13 cellular contexts compared by ENCODE assay signal in the genomic region with DNA sequence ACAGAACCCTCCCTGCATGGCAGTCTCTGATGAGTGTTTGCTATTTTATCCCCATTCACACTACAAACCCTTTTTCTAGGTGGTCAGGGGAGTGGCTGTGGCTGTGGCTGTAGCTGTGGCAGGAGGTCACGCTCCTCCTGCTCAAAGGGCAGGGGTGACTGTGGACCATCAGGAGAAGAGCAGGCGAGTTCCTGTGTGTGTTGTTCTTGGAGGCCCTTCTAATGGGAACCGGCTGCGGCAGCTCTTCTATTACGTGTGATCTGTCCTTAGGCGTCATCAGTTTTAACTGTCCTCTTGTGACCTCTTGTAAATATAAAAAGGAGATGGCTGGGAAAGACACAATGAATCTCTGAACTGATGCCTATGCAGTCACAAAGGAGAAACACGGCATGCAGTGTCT.
DNase-seq lines count a peak whose midpoint lies in the region; ATAC-seq and TF ChIP-seq lines count a peak whose summit lies in the region.
"Had no signal": no experiment of that assay in that cellular context is flagged by ENCODE, and none has a peak within 500 bp of the region (broad histone marks: within the 10 kb centered on the region; RNA-seq: fewer than 3 reads in every experiment).

No MANE protein-coding gene starts in this region.

- no peaks in the 10 kb centered on the region for H3K27me3 ChIP-seq in adrenal gland
- H3K27me3 ChIP-seq in heart right ventricle, result no peaks in the 10 kb centered on the region
- no peaks in the 10 kb centered on the region for H3K27me3 ChIP-seq in psoas muscle (ENCODE audit: insufficient read depth in 3 of 3, low read length in 2 of 3)
- no peaks in the 10 kb centered on the region for H3K27me3 ChIP-seq in dorsolateral prefrontal cortex

- H3K4me3 ChIP-seq in adrenal gland (no peak overlapping the region), heart right ventricle (no peak overlapping the region), psoas muscle (no peak overlapping the region), dorsolateral prefrontal cortex (no peak overlapping the region)
- H3K4me3 ChIP-seq: HAP-1 had no signal

- H3K9me3 ChIP-seq in adrenal gland (replicated peaks in 1 of 3), result no peaks in the 10 kb centered on the region
- H3K9me3 ChIP-seq in heart right ventricle, result no peaks in the 10 kb centered on the region
- no peaks in the 10 kb centered on the region for H3K9me3 ChIP-seq in psoas muscle
- H3K9me3 ChIP-seq: HAP-1 had no signal

- in situ Hi-C loops in Caki2 (cut with HindIII; ENCODE audit: low pct_unique_long_range_greater_than_20kb, low sequenced_read_pairs), result no loop called here

- no peak for TF ChIP-seq CTCF in adrenal gland (IDR thresholded peaks at IDR 0.05)
- no peak for TF ChIP-seq CTCF in heart right ventricle (IDR thresholded peaks at IDR 0.05)
- no peak for TF ChIP-seq CTCF in psoas muscle (IDR thresholded peaks at IDR 0.05)
- TF ChIP-seq CTCF in dorsolateral prefrontal cortex (IDR thresholded peaks at IDR 0.05 in 54 of 56, conservative IDR thresholded peaks at IDR 0.05 in 2 of 56; ENCODE audit: low read depth in 1 of 56, partially characterized antibody in 56 of 56), result no peak

- ATAC-seq in heart right ventricle (peak; percentile 77 to 93 (median 90)), psoas muscle (peak; percentile 73 to 90 (median 78)), HG03571 (IDR thresholded peaks at IDR 0.05; ENCODE audit: unreplicated experiment) (no peak)

- H3K27ac ChIP-seq in adrenal gland (peak overlapping the region in 2 of 5 donors; percentile 53 to 55), heart right ventricle (peak overlapping the region in 9 of 10 donors; percentile 4 to 75 (median 53)), psoas muscle (peak overlapping the region; percentile 11), dorsolateral prefrontal cortex (peak overlapping the region in 16 of 59 donors; percentile 9 to 60 (median 26))

- peak; percentile 34 for DNase-seq in Caki2 (ENCODE audit: low read depth)
- DNase-seq in adrenal gland, result peak; percentile 26 to 88 (median 61)
- peak; percentile 63 to 76 for DNase-seq in heart right ventricle
- peak; percentile 51 to 67 for DNase-seq in psoas muscle
- no peak for DNase-seq in head of caudate nucleus
- DNase-seq in dorsolateral prefrontal cortex, result no peak
- no peak for DNase-seq in NCI-H2171 treated with DMSO at 0.1 percent for 48 hours (lab: John Stamatoyannopoulos, UW)
- DNase-seq: activated CD4-positive, CD25-positive, alpha-beta regulatory T cell; DND-41; NCI-H1436 treated with DMSO at 0.1 percent for 48 hours; retina had no signal

- peaks cover 0 to 27% of the 10 kb centered on the region in 2 donors for H3K4me1 ChIP-seq in adrenal gland (replicated peaks in 1 of 2)
- H3K4me1 ChIP-seq in heart right ventricle, result peaks cover 7 to 69% (median 39%) of the 10 kb centered on the region in 9 donors
- peaks cover 36% of the 10 kb centered on the region for H3K4me1 ChIP-seq in psoas muscle
- H3K4me1 ChIP-seq: HAP-1 had no signal

- intact Hi-C loops in adrenal gland (cut with DNase I) (no loop called here), heart right ventricle (cut with DNase I) (loop anchor here in 1 of 10 donors (5.0 kb wide), 1 partner anchor 66 kb away; the partner anchor contains the start of gene ANKH), psoas muscle (cut with DNase I) (no loop called here), head of caudate nucleus (cut with DNase I) (no loop called here), dorsolateral prefrontal cortex (cut with DNase I) (no loop called here)

- WGBS in adrenal gland, 4 donors, result 49 to 77% (median 64%) methylated on average over 7 of the region's 7 CpGs
- WGBS in heart right ventricle, 2 donors, result 19 to 27% methylated on average over 7 of the region's 7 CpGs
- WGBS in psoas muscle, 3 donors, result 8 to 15% (median 11%) methylated on average over 7 of the region's 7 CpGs

- no peak for TF ChIP-seq POLR2A in adrenal gland (IDR thresholded peaks at IDR 0.05)

- no peaks in the 10 kb centered on the region for H3K36me3 ChIP-seq in adrenal gland (replicated peaks in 1 of 2)
- peaks cover 0 to 10% (median 0%) of the 10 kb centered on the region in 9 donors for H3K36me3 ChIP-seq in heart right ventricle
- no peaks in the 10 kb centered on the region for H3K36me3 ChIP-seq in psoas muscle (ENCODE audit: insufficient read depth in 1 of 2, low read depth in 1 of 2)
- H3K36me3 ChIP-seq: HAP-1 had no signal

Comparison
In these comparisons a context has a peak if more than half of its experiments do, and no peak if none do; other contexts are left out.
1. DNase-seq: peak in Caki2 (single experiment), adrenal gland (7 of 7), heart right ventricle (2 of 2) and psoas muscle (2 of 2); none in head of caudate nucleus (0 of 42), dorsolateral prefrontal cortex (0 of 10) and NCI-H2171 treated with DMSO at 0.1 percent for 48 hours (single experiment).